23 cellular contexts compared by ENCODE assay signal in genomic region chr12:129613311-129613710, GRCh38.
"Had no signal": no experiment of that assay in that cellular context is flagged by ENCODE, and none has a peak within 500 bp of the region (broad histone marks: within the 10 kb centered on the region; RNA-seq: fewer than 3 reads in every experiment).

No MANE protein-coding gene starts in this region.

- H3K27ac Mint-ChIP-seq: activated CD4-positive, alpha-beta T cell treated with anti-CD3 and anti-CD28 coated beads, Interleukin-2, amount 10 ng/mL, durations not matched to agents 24 days and 14 days; activated CD8-positive, alpha-beta T cell treated with anti-CD3 and anti-CD28 coated beads for 36 hours; activated naive CD8-positive, alpha-beta T cell treated with anti-CD3 and anti-CD28 coated beads for 36 hours; activated T-cell treated with anti-CD3 and anti-CD28 coated beads, Interleukin-2, amount 50 U/mL, for 72 hours; activated T-helper 17 cell treated with anti-CD3 and anti-CD28 coated beads, Interleukin-2, amount 50 U/mL, for 72 hours; T-helper 1 cell treated with Interleukin-12 subunit alpha and Interleukin-12 subunit beta and Interleukin-4 antibody, amounts not matched to agents 30 μg/mL and 1 μg/mL, for 36 hours; T-helper 2 cell treated with Interferon-gamma antibody and Interleukin-4, amounts not matched to agents 5 μg/mL and 100 μg/mL, for 36 hours had no signal

- H3K36me3 Mint-ChIP-seq: activated naive CD8-positive, alpha-beta T cell treated with anti-CD3 and anti-CD28 coated beads for 36 hours had no signal

- H3K4me3 Mint-ChIP-seq: activated CD4-positive, alpha-beta T cell treated with anti-CD3 and anti-CD28 coated beads, Interleukin-2, amount 10 ng/mL, durations not matched to agents 24 days and 14 days; activated CD8-positive, alpha-beta T cell treated with anti-CD3 and anti-CD28 coated beads for 36 hours; activated naive CD8-positive, alpha-beta T cell treated with anti-CD3 and anti-CD28 coated beads for 36 hours; activated T-cell treated with anti-CD3 and anti-CD28 coated beads, Interleukin-2, amount 50 U/mL, for 72 hours; activated T-helper 17 cell treated with anti-CD3 and anti-CD28 coated beads, Interleukin-2, amount 50 U/mL, for 72 hours; T-helper 1 cell treated with Interleukin-12 subunit alpha and Interleukin-12 subunit beta and Interleukin-4 antibody, amounts not matched to agents 30 μg/mL and 1 μg/mL, for 36 hours; T-helper 2 cell treated with Interferon-gamma antibody and Interleukin-4, amounts not matched to agents 5 μg/mL and 100 μg/mL, for 36 hours had no signal

- H3K27me3 Mint-ChIP-seq: activated CD4-positive, alpha-beta T cell treated with anti-CD3 and anti-CD28 coated beads, Interleukin-2, amount 10 ng/mL, durations not matched to agents 24 days and 14 days; activated CD8-positive, alpha-beta T cell treated with anti-CD3 and anti-CD28 coated beads for 36 hours; activated naive CD8-positive, alpha-beta T cell treated with anti-CD3 and anti-CD28 coated beads for 36 hours; activated T-helper 17 cell treated with anti-CD3 and anti-CD28 coated beads, Interleukin-2, amount 50 U/mL, for 72 hours had no signal

- H3K4me1 Mint-ChIP-seq: activated CD4-positive, alpha-beta T cell treated with anti-CD3 and anti-CD28 coated beads, Interleukin-2, amount 10 ng/mL, durations not matched to agents 24 days and 14 days; activated naive CD8-positive, alpha-beta T cell treated with anti-CD3 and anti-CD28 coated beads for 36 hours; activated T-helper 17 cell treated with anti-CD3 and anti-CD28 coated beads, Interleukin-2, amount 50 U/mL, for 72 hours had no signal

- ATAC-seq: activated CD8-positive, alpha-beta T cell treated with anti-CD3 and anti-CD28 coated beads for 36 hours; activated T-cell treated with anti-CD3 and anti-CD28 coated beads, Interleukin-2, amount 50 U/mL, for 72 hours; activated T-helper 17 cell treated with anti-CD3 and anti-CD28 coated beads, Interleukin-2, amount 50 U/mL, for 72 hours had no signal

- DNase-seq: activated CD4-positive, alpha-beta T cell treated with anti-CD3 and anti-CD28 coated beads, Interleukin-2, amount 10 ng/mL, durations not matched to agents 24 days and 14 days; activated CD4-positive, alpha-beta T cell treated with anti-CD3 and anti-CD28 coated beads, Interleukin-2, amount 50 U/mL, for 4 hours; activated CD8-positive, alpha-beta T cell treated with anti-CD3 and anti-CD28 coated beads for 36 hours; activated effector memory CD4-positive, alpha-beta T cell treated with anti-CD3 and anti-CD28 coated beads, Interleukin-2, amount 50 U/mL, for 16 hours; activated naive CD4-positive, alpha-beta T cell; activated naive CD4-positive, alpha-beta T cell treated with anti-CD3 and anti-CD28 coated beads, Interleukin-2, amount 50 U/mL, for 16 hours; activated naive CD8-positive, alpha-beta T cell treated with anti-CD3 and anti-CD28 coated beads for 36 hours; activated T-cell treated with anti-CD3 and anti-CD28 coated beads, Interleukin-2, amount 50 U/mL, for 1 hour; activated T-cell treated with anti-CD3 and anti-CD28 coated beads, Interleukin-2, amount 50 U/mL, for 72 hours; amniotic stem cell; Karpas-422; NCI-H1105; NCI-H1417 treated with DMSO at 0.1 percent for 48 hours; NCI-H2029; NCI-H345; NCI-H524 treated with DMSO at 0.1 percent for 48 hours; PC-9; SHP77; SJCRH30; SK-N-SH had no signal
